Comparison of ENCODE assay signal across 11 cellular contexts in genomic region chr9:98109052-98109451, GRCh38. TPM values are rescaled to one million over a fixed set of nuclear protein-coding genes. Genes with fewer than 3 reads are reported as not detected.
A peak's percentile ranks its signal among the peaks of the same experiment; 100 is the strongest.
DNase-seq lines count a peak whose midpoint lies in the region; ATAC-seq and TF ChIP-seq lines count a peak whose summit lies in the region.
"Had no signal": no experiment of that assay in that cellular context is flagged by ENCODE, and none has a peak within 500 bp of the region (broad histone marks: within the 10 kb centered on the region; RNA-seq: fewer than 3 reads in every experiment).

No MANE protein-coding gene starts in this region.

- H3K4me3 Mint-ChIP-seq in CD4-positive, alpha-beta T cell = peak overlapping the region; percentile 38
- H3K4me3 Mint-ChIP-seq in GM23338 = no peak overlapping the region
- no peak overlapping the region for H3K4me3 Mint-ChIP-seq in activated CD8-positive, alpha-beta T cell treated with anti-CD3 and anti-CD28 coated beads for 36 hours

- H2AFZ ChIP-seq in GM23338 = no peak overlapping the region

- no peak for TF ChIP-seq POLR2A in heart left ventricle (IDR thresholded peaks at IDR 0.05)

- peak overlapping the region; percentile 75 for H3K27ac ChIP-seq in CD4-positive, alpha-beta T cell (ENCODE audit: low read depth, low read length)
- H3K27ac ChIP-seq in GM23338 (ENCODE audit: low read depth) (peak overlapping the region; percentile 76; the same call in 1 of the 2 replicates), mucosa of rectum (ENCODE audit: low read depth in 2 of 2, low read length in 2 of 2) (peak overlapping the region; percentile 15 to 65), heart left ventricle (peak overlapping the region in 1 of 12 donors; percentile 81), left ventricle myocardium inferior (replicated peaks) (no peak overlapping the region), dorsolateral prefrontal cortex (peak overlapping the region in 1 of 59 donors; percentile 17)

- no peaks in the 10 kb centered on the region for H3F3A ChIP-seq in GM23338 (replicated peaks; ENCODE audit: low read depth)

- H3K9me3 Mint-ChIP-seq in CD4-positive, alpha-beta T cell = no peaks in the 10 kb centered on the region
- no peaks in the 10 kb centered on the region; the same call in 2 of the 3 replicates for H3K9me3 Mint-ChIP-seq in GM23338
- H3K9me3 Mint-ChIP-seq in activated CD8-positive, alpha-beta T cell treated with anti-CD3 and anti-CD28 coated beads for 36 hours = peaks cover 3% of the 10 kb centered on the region

- peaks cover 72% of the 10 kb centered on the region for H3K36me3 Mint-ChIP-seq in CD4-positive, alpha-beta T cell (ENCODE audit: low read depth)
- H3K36me3 Mint-ChIP-seq in GM23338 (ENCODE audit: low read depth) = peaks cover 6% of the 10 kb centered on the region; the same call in 2 of the 3 replicates
- peaks cover 66% of the 10 kb centered on the region for H3K36me3 Mint-ChIP-seq in activated CD8-positive, alpha-beta T cell treated with anti-CD3 and anti-CD28 coated beads for 36 hours (ENCODE audit: low read depth)

- no peak for TF ChIP-seq CTCF in CD4-positive, alpha-beta T cell (IDR thresholded peaks at IDR 0.05)
- TF ChIP-seq CTCF in GM23338 (conservative IDR thresholded peaks at IDR 0.05; ENCODE audit: low read depth in 2 of 2) (no peak), heart left ventricle (IDR thresholded peaks at IDR 0.05) (no peak), left ventricle myocardium inferior (IDR thresholded peaks at IDR 0.05; ENCODE audit: borderline replicate concordance) (no peak), dorsolateral prefrontal cortex (IDR thresholded peaks at IDR 0.05 in 54 of 56, conservative IDR thresholded peaks at IDR 0.05 in 2 of 56; ENCODE audit: low read depth in 1 of 56, partially characterized antibody in 56 of 56) (no peak)
- TF ChIP-seq CTCF in activated CD8-positive, alpha-beta T cell treated with anti-CD3 and anti-CD28 coated beads for 36 hours (IDR thresholded peaks at IDR 0.05) = no peak

- no peak for ATAC-seq in CD4-positive, alpha-beta T cell (ENCODE audit: poor library complexity)
- ATAC-seq in GM23338 (no peak), heart left ventricle (no peak)
- ATAC-seq in activated CD8-positive, alpha-beta T cell treated with anti-CD3 and anti-CD28 coated beads for 36 hours = peak; percentile 28

- H3K4me2 ChIP-seq in GM23338 = no peak overlapping the region

- no peak overlapping the region for H3K9ac ChIP-seq in mucosa of rectum (ENCODE audit: low read depth in 1 of 2, low read length in 2 of 2)

- H3K4me1 Mint-ChIP-seq in CD4-positive, alpha-beta T cell (ENCODE audit: low read depth) = peaks cover 83% of the 10 kb centered on the region
- peaks cover 11% of the 10 kb centered on the region for H3K4me1 Mint-ChIP-seq in GM23338
- H3K4me1 Mint-ChIP-seq in activated CD8-positive, alpha-beta T cell treated with anti-CD3 and anti-CD28 coated beads for 36 hours (ENCODE audit: low read depth) = peaks cover 66% of the 10 kb centered on the region

- H4K20me1 ChIP-seq in GM23338 (replicated peaks; ENCODE audit: insufficient read depth) = no peaks in the 10 kb centered on the region

- H3K4me3 ChIP-seq in GM23338 (no peak overlapping the region), mucosa of rectum (ENCODE audit: low read length in 2 of 2) (no peak overlapping the region), MG63 (no peak overlapping the region), heart left ventricle (no peak overlapping the region), left ventricle myocardium inferior (no peak overlapping the region), dorsolateral prefrontal cortex (no peak overlapping the region)

- CTCF ChIA-PET in CD4-positive, alpha-beta T cell (lab: Charles Lee) = interaction anchor here (1.2 to 2.8 kb wide), 3 partner anchors 10 to 147 kb away, joined by 4 to 21 read pairs (median 5); partner anchors contain the start of genes TBC1D2 and TRIM14
- CTCF ChIA-PET in activated CD8-positive, alpha-beta T cell treated with anti-CD3 and anti-CD28 coated beads for 36 hours (lab: Charles Lee) = interaction anchor here (1.2 to 2.7 kb wide), 3 partner anchors 9 to 154 kb away, joined by 5 to 22 read pairs (median 6); partner anchors contain the start of gene TRIM14

- H3K9me3 ChIP-seq in CD4-positive, alpha-beta T cell (ENCODE audit: control insufficient read depth, low read length) = no peaks in the 10 kb centered on the region
- no peaks in the 10 kb centered on the region for H3K9me3 ChIP-seq in mucosa of rectum (ENCODE audit: control insufficient read depth in 2 of 2, low read length in 2 of 2)
- H3K9me3 ChIP-seq in MG63 = no peaks in the 10 kb centered on the region
- H3K9me3 ChIP-seq in heart left ventricle = peaks cover 0 to 21% (median 0%) of the 10 kb centered on the region in 12 donors
- peaks cover 14% of the 10 kb centered on the region for H3K9me3 ChIP-seq in left ventricle myocardium inferior (replicated peaks)

- intact Hi-C loops in CD4-positive, alpha-beta T cell (cut with DNase I, micrococcal nuclease) = loop anchor here in 1 of 2 experiments (10.0 kb wide), 2 partner anchors 124 to 146 kb away; partner anchors contain the start of genes ANP32B and TBC1D2
- intact Hi-C loops in activated CD8-positive, alpha-beta T cell treated with anti-CD3 and anti-CD28 coated beads for 36 hours (cut with micrococcal nuclease) = loop anchor here (10.0 kb wide), 1 partner anchor 156 kb away; no protein-coding TSS in a partner anchor
- intact Hi-C loops in heart left ventricle (cut with DNase I) = no loop called here
- intact Hi-C loops in left ventricle myocardium inferior (cut with micrococcal nuclease) = no loop called here
- intact Hi-C loops in dorsolateral prefrontal cortex (cut with DNase I) = no loop called here

- DNase-seq in CD4-positive, alpha-beta T cell = no peak
- DNase-seq in GM23338 (ENCODE audit: low spot score) (no peak), MG63 (no peak), heart left ventricle (no peak), left ventricle myocardium inferior (no peak), dorsolateral prefrontal cortex (no peak)
- DNase-seq in activated CD8-positive, alpha-beta T cell treated with anti-CD3 and anti-CD28 coated beads for 36 hours = no peak
- DNase-seq: glutamatergic neuron, HCEC 1CT, NCI-H1694 had no signal

- H3K27ac Mint-ChIP-seq in CD4-positive, alpha-beta T cell = peak overlapping the region; percentile 91
- no peak overlapping the region for H3K27ac Mint-ChIP-seq in GM23338
- H3K27ac Mint-ChIP-seq in activated CD8-positive, alpha-beta T cell treated with anti-CD3 and anti-CD28 coated beads for 36 hours = peak overlapping the region; percentile 96

- POLR2A ChIA-PET in CD4-positive, alpha-beta T cell (lab: Charles Lee) = interaction anchor here (0.8 to 4.5 kb wide), 10 partner anchors 7 to 204 kb away, joined by 3 to 51 read pairs (median 4); partner anchors contain the start of genes NANS, TBC1D2 and TRIM14
- POLR2A ChIA-PET in activated CD8-positive, alpha-beta T cell treated with anti-CD3 and anti-CD28 coated beads for 36 hours (lab: Charles Lee) = interaction anchor here (1.0 to 3.3 kb wide), 8 partner anchors 9 to 187 kb away, joined by 3 to 26 read pairs (median 4); partner anchors contain the start of genes ANP32B, CORO2A, NANS and TRIM14

- WGBS in heart left ventricle, 4 donors = 58 to 67% (median 63%) methylated on average over 3 of the region's 3 CpGs

- H3K27me3 ChIP-seq in CD4-positive, alpha-beta T cell (ENCODE audit: control insufficient read depth, insufficient read depth, low read length) = no peaks in the 10 kb centered on the region
- H3K27me3 ChIP-seq in GM23338 (ENCODE audit: insufficient read depth) = no peaks in the 10 kb centered on the region
- no peaks in the 10 kb centered on the region for H3K27me3 ChIP-seq in mucosa of rectum (ENCODE audit: control insufficient read depth in 2 of 2, insufficient read depth in 2 of 2, low read length in 2 of 2)
- no peaks in the 10 kb centered on the region for H3K27me3 ChIP-seq in MG63
- H3K27me3 ChIP-seq in heart left ventricle = no peaks in the 10 kb centered on the region
- no peaks in the 10 kb centered on the region for H3K27me3 ChIP-seq in left ventricle myocardium inferior (ENCODE audit: low read depth)
- no peaks in the 10 kb centered on the region for H3K27me3 ChIP-seq in dorsolateral prefrontal cortex

- H3K36me3 ChIP-seq in GM23338 (ENCODE audit: insufficient read depth) (peaks cover 3% of the 10 kb centered on the region; the same call in 1 of the 2 replicates), mucosa of rectum (ENCODE audit: control insufficient read depth in 2 of 2, insufficient read depth in 2 of 2, low read length in 2 of 2) (peaks cover 17 to 28% of the 10 kb centered on the region in 2 donors), MG63 (peaks cover 19% of the 10 kb centered on the region), heart left ventricle (peaks cover 0 to 7% (median 0%) of the 10 kb centered on the region in 9 donors), left ventricle myocardium inferior (peaks cover 8% of the 10 kb centered on the region)

- peaks cover 5% of the 10 kb centered on the region; the same call in 1 of the 2 replicates for H3K79me2 ChIP-seq in GM23338 (replicated peaks; ENCODE audit: insufficient read depth)

- H3K4me1 ChIP-seq in GM23338 (ENCODE audit: insufficient read depth) (peaks cover 8% of the 10 kb centered on the region; the same call in 1 of the 2 replicates), mucosa of rectum (ENCODE audit: control insufficient read depth in 2 of 2, insufficient read depth in 2 of 2, low read length in 2 of 2) (no peaks in the 10 kb centered on the region), heart left ventricle (peaks cover 0 to 71% (median 0%) of the 10 kb centered on the region in 12 donors), left ventricle myocardium inferior (no peaks in the 10 kb centered on the region)

- H3K9me2 ChIP-seq in GM23338 (ENCODE audit: insufficient read depth) = no peaks in the 10 kb centered on the region

- H3K27me3 Mint-ChIP-seq in CD4-positive, alpha-beta T cell = no peaks in the 10 kb centered on the region
- H3K27me3 Mint-ChIP-seq in GM23338 (ENCODE audit: insufficient read depth, low read depth, poor library complexity) = peaks cover 8% of the 10 kb centered on the region
- no peaks in the 10 kb centered on the region for H3K27me3 Mint-ChIP-seq in activated CD8-positive, alpha-beta T cell treated with anti-CD3 and anti-CD28 coated beads for 36 hours

RNA-seq across cellular contexts. Expression of gene TRIM14, which starts 10.0 kb away (rescaled TPM):
- total RNA-seq in CD4-positive, alpha-beta T cell = 10 to 100 TPM; 23.5 to 23.6 TPM
- total RNA-seq in GM23338 (2014; rRNA removed; shearing (Covaris generic)) = 17.4 and 25.3 TPM in 2 replicates
- 14.9 and 17.2 TPM in 2 replicates for polyA plus RNA-seq in GM23338 (2016; fragmentation: Nextera tagmentation; extraction: Ambion mirVana)
- total RNA-seq in activated CD8-positive, alpha-beta T cell treated with anti-CD3 and anti-CD28 coated beads for 36 hours = 10 to 100 TPM; 39.6 to 41.8 TPM
- 4.2 and 10.5 TPM in 2 replicates for total RNA-seq in MG63 (2014; rRNA removed; shearing (Covaris generic); ENCODE audit: low replicate concordance)
- total RNA-seq in heart left ventricle = 10 to 100 TPM in 2 of 9 donors, 1 to 10 TPM in 6, under 1 TPM in 1; 0.89 to 20.8 (median 2.9) TPM
- 1 to 10 TPM in 1 of 2 donors, under 1 TPM in 1; 0.99 to 1.5 TPM for polyA plus RNA-seq in heart left ventricle
- 4.1 TPM for total RNA-seq in left ventricle myocardium inferior
- 10 to 100 TPM in 114 of 120 experiments, 1 to 10 TPM in 6; 8.3 to 26.7 (median 14.6) TPM for total RNA-seq in dorsolateral prefrontal cortex

RNA-seq across cellular contexts. Expression of gene NANS, which starts 52.5 kb away (rescaled TPM):
- 10 to 100 TPM; 70.5 to 74.0 TPM for total RNA-seq in CD4-positive, alpha-beta T cell
- 67.3 and 68.6 TPM in 2 replicates for total RNA-seq in GM23338 (2014; rRNA removed; shearing (Covaris generic))
- polyA plus RNA-seq in GM23338 (2016; fragmentation: Nextera tagmentation; extraction: Ambion mirVana) = 72.8 and 77.4 TPM in 2 replicates
- total RNA-seq in activated CD8-positive, alpha-beta T cell treated with anti-CD3 and anti-CD28 coated beads for 36 hours = 10 to 100 TPM; 51.2 to 51.8 TPM
- total RNA-seq in MG63 (2014; rRNA removed; shearing (Covaris generic); ENCODE audit: low replicate concordance) = 164 and 230 TPM in 2 replicates
- total RNA-seq in heart left ventricle = 10 to 100 TPM; 24.3 to 59.0 (median 33.7) TPM
- polyA plus RNA-seq in heart left ventricle = 100 to 1,000 TPM in 1 of 2 donors, 10 to 100 TPM in 1; 45.3 to 144 TPM
- total RNA-seq in left ventricle myocardium inferior = 38.6 TPM
- 10 to 100 TPM; 13.8 to 40.0 (median 23.9) TPM for total RNA-seq in dorsolateral prefrontal cortex
